8 cellular contexts compared by ENCODE assay signal in the genomic region with DNA sequence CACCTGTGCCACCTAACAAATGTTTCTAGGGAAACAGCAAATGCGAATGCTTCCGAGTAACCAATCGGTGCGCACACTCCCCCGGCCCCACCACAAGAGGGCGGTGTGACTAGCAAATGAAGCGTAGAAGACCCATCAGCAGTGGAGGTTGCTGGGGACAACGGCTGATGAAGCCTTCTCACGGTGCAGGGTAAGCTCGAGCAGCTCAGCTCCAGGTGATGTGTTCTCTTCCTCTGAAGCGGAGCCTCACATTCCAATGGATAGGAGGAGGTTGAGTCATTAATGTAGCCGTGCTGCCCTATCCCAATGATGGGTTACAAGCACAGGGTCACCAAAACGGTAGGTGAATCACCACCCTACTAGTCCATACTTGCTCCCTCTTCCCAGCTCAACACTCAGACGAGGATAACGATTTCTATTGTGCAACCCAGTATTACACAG.
DNase-seq lines count a peak whose midpoint lies in the region; ATAC-seq and TF ChIP-seq lines count a peak whose summit lies in the region.

No MANE protein-coding gene starts in this region.

- CTCF ChIA-PET in Panc1 (lab: Charles Lee): no interaction called here

- no peak for DNase-seq in HFF-Myc (ENCODE audit: extremely low read depth, low read depth)
- DNase-seq in Panc1 (ENCODE audit: low read depth, low spot score): no peak
- no peak for DNase-seq in astrocyte of the cerebellum (ENCODE audit: low read depth)
- DNase-seq in kidney epithelial cell (ENCODE audit: low read depth): no peak
- DNase-seq in stimulated activated CD8-positive, alpha-beta memory T cell treated with anti-CD3 and anti-CD28 coated beads, Interleukin-4, amount 100 ng/mL, for 48 hours: peak; percentile 79
- no peak for DNase-seq in NCI-H146 (lab: John Stamatoyannopoulos, UW)

- in situ Hi-C loops in Panc1 (cut with HindIII; ENCODE audit: low pct_unique_long_range_greater_than_20kb, low sequenced_read_pairs): no loop called here
- in situ Hi-C loops in astrocyte of the cerebellum (cut with HindIII; ENCODE audit: low sequenced_read_pairs): no loop called here

- POLR2A ChIA-PET in Panc1 (lab: Charles Lee): no interaction called here

- no peaks in the 10 kb centered on the region for H3K9me3 ChIP-seq in Panc1 (ENCODE audit: control insufficient read depth, insufficient read depth, low read depth, low read length)

- H3K27me3 ChIP-seq in Panc1 (ENCODE audit: control insufficient read depth, insufficient read depth, low read length) (no peaks in the 10 kb centered on the region), kidney epithelial cell (ENCODE audit: control insufficient read depth, insufficient read depth, low read length) (no peaks in the 10 kb centered on the region)

- no peaks in the 10 kb centered on the region for H3K4me1 ChIP-seq in Panc1 (ENCODE audit: control insufficient read depth, insufficient read depth, low read length)

- no TSS peak for BruUV-seq in Panc1 (replicated peaks; lab: Mats Ljungman, UMichigan)

- peak; percentile 85 for TF ChIP-seq CTCF in C4-2B (conservative IDR thresholded peaks at IDR 0.05)
- peak; percentile 73 for TF ChIP-seq CTCF in HFF-Myc (IDR thresholded peaks at IDR 0.05; ENCODE audit: low read depth, low read length, missing control alignments)
- peak; percentile 87 for TF ChIP-seq CTCF in Panc1 (IDR thresholded peaks at IDR 0.05)
- peak; percentile 49 for TF ChIP-seq CTCF in astrocyte of the cerebellum (IDR thresholded peaks at IDR 0.05; ENCODE audit: low read depth, low read length, missing control alignments)
- TF ChIP-seq CTCF in kidney epithelial cell (IDR thresholded peaks at IDR 0.05; ENCODE audit: insufficient read depth, low read length, poor library complexity, severe bottlenecking): peak; percentile 51

- no peak overlapping the region for H3K4me3 ChIP-seq in HFF-Myc (replicated peaks; ENCODE audit: low read depth, low read length)
- no peak overlapping the region for H3K4me3 ChIP-seq in Panc1 (ENCODE audit: low read depth in 2 of 2, low read length in 2 of 2)
- no peak overlapping the region for H3K4me3 ChIP-seq in astrocyte of the cerebellum (ENCODE audit: low read depth, low read length)
- H3K4me3 ChIP-seq in kidney epithelial cell (ENCODE audit: low read depth, low read length): no peak overlapping the region

- intact Hi-C loops in Panc1 (cut with micrococcal nuclease; ENCODE audit: unreplicated experiment): no loop called here

- H3K27ac ChIP-seq in C4-2B (no peak overlapping the region), Panc1 (ENCODE audit: low read length) (no peak overlapping the region)

- no peaks in the 10 kb centered on the region for H3K36me3 ChIP-seq in Panc1 (ENCODE audit: control insufficient read depth, insufficient read depth, low read length)
- no peaks in the 10 kb centered on the region for H3K36me3 ChIP-seq in kidney epithelial cell (ENCODE audit: control insufficient read depth, insufficient read depth, low read length)

- ATAC-seq in Panc1 (peak; percentile 77), HG02798 (IDR thresholded peaks at IDR 0.05; ENCODE audit: poor library complexity, unreplicated experiment) (no peak)
